ENCODE assay signal across 23 cellular contexts in the genomic region with DNA sequence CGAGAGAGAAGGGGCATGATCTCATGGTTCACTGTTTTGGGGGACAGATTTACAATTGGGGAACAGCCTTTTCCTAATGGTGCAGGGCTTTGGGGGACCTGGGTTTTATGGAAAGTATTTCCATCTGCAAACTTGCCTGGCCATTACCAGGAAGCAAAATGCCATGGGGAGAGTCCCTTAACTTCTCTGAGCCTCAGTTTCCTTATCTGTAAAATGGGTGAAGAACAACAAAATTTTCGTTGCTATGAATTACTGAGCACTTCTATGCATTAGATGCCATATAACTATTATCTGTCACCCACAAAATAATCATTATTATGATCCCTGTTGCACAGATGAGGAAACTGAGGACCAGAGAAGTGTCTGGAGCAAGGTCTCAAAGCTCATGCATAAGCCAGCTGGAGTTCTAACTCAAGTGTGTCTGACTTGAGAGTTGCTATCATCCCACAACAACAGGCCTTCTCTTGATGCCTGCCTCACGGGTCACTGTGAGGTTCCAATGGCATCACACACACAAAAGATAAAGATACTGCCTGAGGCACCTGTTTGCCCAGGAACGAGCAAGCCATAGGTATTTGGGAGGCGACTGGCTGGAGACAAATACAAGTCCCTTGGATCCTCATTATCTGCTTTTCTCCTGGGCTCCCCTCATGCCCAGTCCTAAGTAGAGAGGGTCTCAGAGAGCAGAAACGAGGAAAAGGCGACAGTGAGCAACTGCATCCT. TPM values are rescaled to one million over a fixed set of nuclear protein-coding genes. Genes with fewer than 3 reads are reported as not detected.
DNase-seq lines count a peak whose midpoint lies in the region; ATAC-seq, FAIRE-seq and TF ChIP-seq lines count a peak whose summit lies in the region.
"Had no signal": no experiment of that assay in that cellular context is flagged by ENCODE, and none has a peak within 500 bp of the region (broad histone marks: within the 10 kb centered on the region; RNA-seq: fewer than 3 reads in every experiment).

No MANE protein-coding gene starts in this region.

- no peak overlapping the region for H3K14ac ChIP-seq in H9 (ENCODE audit: insufficient read depth, low read length)

- H3K27ac Mint-ChIP-seq in H9 (peak overlapping the region; percentile 54 to 82 (median 80); a peak in 5 of 7 replicates), glutamatergic neuron (ENCODE audit: unreplicated experiment) (no peak overlapping the region)
- peak overlapping the region; percentile 70 for H3K27ac Mint-ChIP-seq in activated CD8-positive, alpha-beta T cell treated with anti-CD3 and anti-CD28 coated beads, Interleukin-2, amount 10 ng/mL, durations not matched to agents 7 days and 5 days
- H3K27ac Mint-ChIP-seq: activated CD8-positive, alpha-beta memory T cell treated with anti-CD3 and anti-CD28 coated beads, Interleukin-2, amount 10 ng/mL, durations not matched to agents 7 days and 5 days had no signal

- no peak for DNase-seq in H9
- no peak for DNase-seq in activated CD8-positive, alpha-beta T cell treated with anti-CD3 and anti-CD28 coated beads, Interleukin-2, amount 10 ng/mL, durations not matched to agents 7 days and 5 days
- peak; percentile 2 for DNase-seq in kidney
- DNase-seq in suprapubic skin (ENCODE audit: low spot score in 2 of 2), result no peak
- DNase-seq in NCI-H1092 treated with DMSO at 0.1 percent for 48 hours (lab: John Stamatoyannopoulos, UW), result no peak
- DNase-seq in glutamatergic neuron, result no peak
- no peak for DNase-seq in GM10266 (ENCODE audit: extremely low spot score)
- DNase-seq: activated CD8-positive, alpha-beta memory T cell treated with anti-CD3 and anti-CD28 coated beads, Interleukin-2, amount 10 ng/mL, durations not matched to agents 7 days and 5 days; DMS53; GM23248; left cardiac atrium; NCI-H146; NCI-H774; PC-3; stimulated activated CD4-positive, alpha-beta T cell treated with anti-CD3 and anti-CD28 coated beads, Interleukin-1b, Interleukin-23, amount 100 ng/mL, for 48 hours had no signal

- CTCF ChIA-PET in activated CD8-positive, alpha-beta T cell treated with anti-CD3 and anti-CD28 coated beads, Interleukin-2, amount 10 ng/mL, durations not matched to agents 7 days and 5 days (lab: Charles Lee), result interaction anchor here (1.1 kb wide), 1 partner anchor 13 kb away, joined by 3 read pairs; no protein-coding TSS in a partner anchor

- no peaks in the 10 kb centered on the region for H3K9me3 ChIP-seq in H9 (ENCODE audit: control insufficient read depth, low read depth, low read length)
- H3K9me3 ChIP-seq in kidney (ENCODE audit: control insufficient read depth in 1 of 2, low read length in 2 of 2), result no peaks in the 10 kb centered on the region
- no peaks in the 10 kb centered on the region for H3K9me3 ChIP-seq in suprapubic skin

- no peak overlapping the region for H4K8ac ChIP-seq in H9 (replicated peaks; ENCODE audit: insufficient read length, low read depth, low read length)

- TF ChIP-seq POLR2A in suprapubic skin (IDR thresholded peaks at IDR 0.05), result no peak

- H4K91ac ChIP-seq in H9 (ENCODE audit: insufficient read length, low read depth, low read length), result no peak overlapping the region

- peaks cover 14% of the 10 kb centered on the region for H3K79me1 ChIP-seq in H9 (ENCODE audit: insufficient read depth, low read depth, low read length, poor library complexity, severe bottlenecking)

- H3K18ac ChIP-seq in H9 (ENCODE audit: insufficient read length, low read depth, low read length), result no peak overlapping the region

- H2AK5ac ChIP-seq in H9 (ENCODE audit: insufficient read length, low read length), result no peak overlapping the region

- no peak overlapping the region for H2AFZ ChIP-seq in H9 (ENCODE audit: low read length)
- H2AFZ ChIP-seq: GM23248 had no signal

- no peak overlapping the region for H3K23ac ChIP-seq in H9 (ENCODE audit: insufficient read length, low read depth, low read length)

- peaks cover 26 to 37% (median 33%) of the 10 kb centered on the region in 3 experiments for H3K36me3 Mint-ChIP-seq in H9 (ENCODE audit: insufficient read depth in 1 of 3, low read depth in 3 of 3)
- peaks cover 70% of the 10 kb centered on the region for H3K36me3 Mint-ChIP-seq in activated CD8-positive, alpha-beta T cell treated with anti-CD3 and anti-CD28 coated beads, Interleukin-2, amount 10 ng/mL, durations not matched to agents 7 days and 5 days (ENCODE audit: low read depth)
- no peaks in the 10 kb centered on the region for H3K36me3 Mint-ChIP-seq in glutamatergic neuron (ENCODE audit: unreplicated experiment)

- no peaks in the 10 kb centered on the region for H3K27me3 ChIP-seq in H9 (ENCODE audit: insufficient read depth, low read length)
- no peaks in the 10 kb centered on the region for H3K27me3 ChIP-seq in suprapubic skin

- intact Hi-C loops in kidney (cut with DNase I), result no loop called here

- H3K27ac ChIP-seq in H9 (ENCODE audit: insufficient read length, low read depth, low read length) (no peak overlapping the region), kidney (ENCODE audit: low read depth in 2 of 2, low read length in 2 of 2) (peak overlapping the region in 1 of 2 donors; percentile 44), suprapubic skin (peak overlapping the region; percentile 11)
- H3K27ac ChIP-seq: GM23248 had no signal

- TF ChIP-seq CTCF in H9 (conservative IDR thresholded peaks at IDR 0.05) (no peak), kidney (IDR thresholded peaks at IDR 0.05; ENCODE audit: borderline replicate concordance, extremely low read depth, insufficient read depth) (no peak), suprapubic skin (IDR thresholded peaks at IDR 0.05) (no peak), glutamatergic neuron (IDR thresholded peaks at IDR 0.05; ENCODE audit: partially characterized antibody, unreplicated experiment) (no peak), GM10266 (IDR thresholded peaks at IDR 0.05; ENCODE audit: control insufficient read depth, insufficient read depth, low read depth, missing control alignments) (no peak)

- POLR2A ChIA-PET in activated CD8-positive, alpha-beta T cell treated with anti-CD3 and anti-CD28 coated beads, Interleukin-2, amount 10 ng/mL, durations not matched to agents 7 days and 5 days (lab: Charles Lee), result no interaction called here

- H4K20me1 ChIP-seq in H9 (ENCODE audit: control insufficient read depth, insufficient read depth, insufficient read length), result peaks cover 2% of the 10 kb centered on the region

- H3K27me3 Mint-ChIP-seq in H9 (ENCODE audit: low read depth) (no peaks in the 10 kb centered on the region), glutamatergic neuron (ENCODE audit: unreplicated experiment) (peaks cover 11% of the 10 kb centered on the region)
- H3K27me3 Mint-ChIP-seq in activated CD8-positive, alpha-beta T cell treated with anti-CD3 and anti-CD28 coated beads, Interleukin-2, amount 10 ng/mL, durations not matched to agents 7 days and 5 days (ENCODE audit: low read depth), result no peaks in the 10 kb centered on the region
- H3K27me3 Mint-ChIP-seq: activated CD8-positive, alpha-beta memory T cell treated with anti-CD3 and anti-CD28 coated beads, Interleukin-2, amount 10 ng/mL, durations not matched to agents 7 days and 5 days had no signal

- no peak for FAIRE-seq in kidney (lab: Jason Lieb, UNC)

- H3K4me1 Mint-ChIP-seq in H9 (peaks cover 65 to 73% of the 10 kb centered on the region in 2 experiments), glutamatergic neuron (ENCODE audit: low read depth, unreplicated experiment) (peaks cover 10% of the 10 kb centered on the region)
- H3K4me1 Mint-ChIP-seq in activated CD8-positive, alpha-beta T cell treated with anti-CD3 and anti-CD28 coated beads, Interleukin-2, amount 10 ng/mL, durations not matched to agents 7 days and 5 days (ENCODE audit: low read depth), result peaks cover 80% of the 10 kb centered on the region

- H3K4me3 ChIP-seq in kidney (ENCODE audit: low read length in 2 of 2), result no peak overlapping the region
- no peak overlapping the region for H3K4me3 ChIP-seq in suprapubic skin
- H3K4me3 ChIP-seq: GM23248 had no signal

- H2BK12ac ChIP-seq in H9 (ENCODE audit: insufficient read length, low read depth, low read length), result no peak overlapping the region

- no peaks in the 10 kb centered on the region for H3K36me3 ChIP-seq in kidney (ENCODE audit: control insufficient read depth in 1 of 2, insufficient read depth in 2 of 2, low read length in 2 of 2)
- no peaks in the 10 kb centered on the region for H3K36me3 ChIP-seq in suprapubic skin

- H3K79me2 ChIP-seq in H9 (ENCODE audit: insufficient read depth, low read length), result peaks cover 49% of the 10 kb centered on the region; the same call in 1 of the 2 replicates

- no peak overlapping the region for H4K5ac ChIP-seq in H9 (ENCODE audit: insufficient read length, low read depth, low read length)

- no peak for TF ChIP-seq EP300 in suprapubic skin (IDR thresholded peaks at IDR 0.05)

- ATAC-seq in activated CD8-positive, alpha-beta T cell treated with anti-CD3 and anti-CD28 coated beads, Interleukin-2, amount 10 ng/mL, durations not matched to agents 7 days and 5 days, result no peak
- ATAC-seq: activated CD4-positive, CD25-positive, alpha-beta regulatory T cell treated with anti-CD3 and anti-CD28 coated beads, Interleukin-2, amount 50 U/mL, for 24 hours; activated CD8-positive, alpha-beta memory T cell treated with anti-CD3 and anti-CD28 coated beads, Interleukin-2, amount 10 ng/mL, durations not matched to agents 7 days and 5 days; PC-3 had no signal

- no peaks in the 10 kb centered on the region for H3K23me2 ChIP-seq in H9 (ENCODE audit: insufficient read length, low read depth, low read length, poor library complexity, severe bottlenecking)

- H3K9ac ChIP-seq in H9 (ENCODE audit: extremely low read depth, insufficient read length, low read length) (no peak overlapping the region), kidney (ENCODE audit: low read length in 2 of 2) (no peak overlapping the region)
- H3K9ac ChIP-seq: GM23248 had no signal

- H2BK5ac ChIP-seq in H9 (ENCODE audit: insufficient read length, low read length), result no peak overlapping the region

- no peak overlapping the region; a peak in 1 of 5 replicates for H3K4me3 Mint-ChIP-seq in H9
- no peak overlapping the region for H3K4me3 Mint-ChIP-seq in activated CD8-positive, alpha-beta T cell treated with anti-CD3 and anti-CD28 coated beads, Interleukin-2, amount 10 ng/mL, durations not matched to agents 7 days and 5 days
- H3K4me3 Mint-ChIP-seq in glutamatergic neuron (ENCODE audit: unreplicated experiment), result no peak overlapping the region
- H3K4me3 Mint-ChIP-seq: activated CD8-positive, alpha-beta memory T cell treated with anti-CD3 and anti-CD28 coated beads, Interleukin-2, amount 10 ng/mL, durations not matched to agents 7 days and 5 days had no signal

- H3K9me3 Mint-ChIP-seq in H9 (no peaks in the 10 kb centered on the region), glutamatergic neuron (ENCODE audit: unreplicated experiment) (peaks cover 2% of the 10 kb centered on the region)
- no peaks in the 10 kb centered on the region for H3K9me3 Mint-ChIP-seq in activated CD8-positive, alpha-beta T cell treated with anti-CD3 and anti-CD28 coated beads, Interleukin-2, amount 10 ng/mL, durations not matched to agents 7 days and 5 days (ENCODE audit: insufficient read depth)

- H3K4me2 ChIP-seq in H9 (ENCODE audit: insufficient read depth, insufficient read length, low read length), result no peak overlapping the region

- no peak overlapping the region for H3T11ph ChIP-seq in H9 (ENCODE audit: low read length)

- no CpG with 5 or more reads among the region's 7 CpGs for WGBS in H9 (ENCODE audit: extremely low coverage, insufficient read length, low lambda C conversion rate)
- WGBS in suprapubic skin, result 78% methylated on average over 6 of the region's 7 CpGs

- no peak overlapping the region for H3K4ac ChIP-seq in H9 (ENCODE audit: low read depth, low read length)

- H3K4me1 ChIP-seq in H9 (ENCODE audit: insufficient read depth, low read length) (peaks cover 7% of the 10 kb centered on the region; the same call in 1 of the 2 replicates), kidney (ENCODE audit: control insufficient read depth in 1 of 2, insufficient read depth in 1 of 2, low read depth in 1 of 2, low read length in 2 of 2) (peaks cover 4 to 11% of the 10 kb centered on the region in 2 donors), suprapubic skin (peaks cover 11% of the 10 kb centered on the region)

- H2BK15ac ChIP-seq in H9 (ENCODE audit: low read depth, low read length), result no peak overlapping the region

- no peak overlapping the region for H3K56ac ChIP-seq in H9 (ENCODE audit: insufficient read length, low read depth, low read length)

- no peak overlapping the region for H2BK120ac ChIP-seq in H9 (ENCODE audit: low read depth, low read length, poor library complexity, severe bottlenecking)

- H2BK20ac ChIP-seq in H9 (ENCODE audit: low read depth, low read length, poor library complexity, severe bottlenecking), result no peak overlapping the region

RNA-seq across cellular contexts. Expression of a gene that starts 15.8 kb away (rescaled TPM):
- total RNA-seq in H9 (2021) (50.1 and 52.2 TPM in 2 replicates), kidney (40.3 TPM), suprapubic skin (10 to 100 TPM; 44.5 to 59.4 (median 51.9) TPM), glutamatergic neuron (ENCODE audit: unreplicated experiment) (10.6 TPM)
- total RNA-seq in activated CD8-positive, alpha-beta T cell treated with anti-CD3 and anti-CD28 coated beads, Interleukin-2, amount 10 ng/mL, durations not matched to agents 7 days and 5 days, result 10 to 100 TPM; 62.8 to 68.9 TPM
- polyA plus RNA-seq in kidney (ENCODE audit: insufficient read depth, low read depth, low replicate concordance), result 48.7 TPM

RNA-seq across cellular contexts. Expression of a gene that starts 43.7 kb away (rescaled TPM):
- total RNA-seq in H9 (2021) (4.3 and 5.4 TPM in 2 replicates), kidney (1.7 TPM), suprapubic skin (not detected), glutamatergic neuron (ENCODE audit: unreplicated experiment) (not detected)
- not detected for total RNA-seq in activated CD8-positive, alpha-beta T cell treated with anti-CD3 and anti-CD28 coated beads, Interleukin-2, amount 10 ng/mL, durations not matched to agents 7 days and 5 days
- polyA plus RNA-seq in kidney (ENCODE audit: insufficient read depth, low read depth, low replicate concordance), result 0.54 TPM
- total RNA-seq: chondrocyte; fibroblast of villous mesenchyme; GM23248; MCF 10A; osteoblast; PC-3; T-helper 2 cell treated with Interferon-gamma antibody and Interleukin-4, amounts not matched to agents 100 ng/mL and 5 ng/mL, for 36 hours had no signal
- polyA plus RNA-seq: GM23248 had no signal

RNA-seq across cellular contexts. Expression of a gene that starts 47.6 kb away (rescaled TPM):
- 0.37 and 0.52 TPM in 2 replicates for total RNA-seq in H9 (2021)
- total RNA-seq in activated CD8-positive, alpha-beta T cell treated with anti-CD3 and anti-CD28 coated beads, Interleukin-2, amount 10 ng/mL, durations not matched to agents 7 days and 5 days, result not detected
- 0.41 TPM for total RNA-seq in kidney
- not detected for polyA plus RNA-seq in kidney (ENCODE audit: insufficient read depth, low read depth, low replicate concordance)
- total RNA-seq in suprapubic skin, result not detected
- not detected for total RNA-seq in glutamatergic neuron (ENCODE audit: unreplicated experiment)
- total RNA-seq: chondrocyte; fibroblast of villous mesenchyme; GM23248; left cardiac atrium; MCF 10A; mucosa of gallbladder; osteoblast; PC-3; sciatic nerve; T-helper 2 cell treated with Interferon-gamma antibody and Interleukin-4, amounts not matched to agents 100 ng/mL and 5 ng/mL, for 36 hours had no signal
- polyA plus RNA-seq: GM23248 had no signal
